Comparison of ENCODE assay signal across 8 cellular contexts in the genomic region with DNA sequence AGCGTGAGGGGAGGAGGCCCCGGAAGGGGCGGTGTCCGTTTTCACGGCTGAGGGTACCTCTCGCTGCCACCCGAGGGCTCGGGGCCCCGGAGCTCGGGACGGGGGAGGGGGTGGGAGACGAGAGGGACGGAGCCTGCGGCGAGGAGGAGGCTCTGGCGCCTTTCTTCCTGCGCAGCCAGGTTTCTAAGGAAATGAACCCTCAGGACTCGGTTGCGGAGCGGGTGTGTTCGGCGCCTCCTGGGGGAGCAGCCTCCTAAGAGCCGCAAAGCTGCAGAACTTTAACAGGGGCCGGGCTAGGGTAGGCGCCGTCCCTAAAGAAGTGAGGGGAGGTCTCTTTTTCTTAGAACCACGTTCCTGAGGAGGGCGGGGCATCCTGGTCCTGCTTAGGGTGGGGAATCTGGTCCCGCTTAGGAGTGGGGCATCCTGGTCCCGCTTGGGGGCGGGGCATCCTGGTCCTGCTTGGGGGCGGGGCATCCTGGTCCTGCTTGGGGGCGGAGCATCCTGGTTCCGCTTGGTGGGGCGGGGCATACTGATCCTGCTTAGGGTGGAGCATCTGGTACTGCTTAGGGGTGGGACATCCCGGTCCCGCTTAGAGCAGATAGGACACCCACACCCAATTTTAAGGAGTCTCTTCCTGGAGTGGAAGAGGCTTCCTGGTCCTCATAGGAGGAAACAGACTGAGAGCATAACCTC. TPM values are rescaled to one million over a fixed set of nuclear protein-coding genes. Genes with fewer than 3 reads are reported as not detected.
A peak's percentile ranks its signal among the peaks of the same experiment; 100 is the strongest.
DNase-seq lines count a peak whose midpoint lies in the region; ATAC-seq and TF ChIP-seq lines count a peak whose summit lies in the region.

No MANE protein-coding gene starts in this region.

- DNase-seq in EH (ENCODE audit: low read depth) (peak; percentile 92), NCI-H1105 treated with DMSO at 0.1 percent for 48 hours (lab: John Stamatoyannopoulos, UW) (peak; percentile 61), WERI-Rb-1 (peak; percentile 95), epithelial cell of proximal tubule (ENCODE audit: low read depth) (no peak), upper lobe of left lung (peak in 1 of 2 donors; percentile 79), mesenteric fat pad (ENCODE audit: low spot score) (no peak)

- ATAC-seq in upper lobe of left lung (ENCODE audit: low FRiP score in 2 of 2) (peak; percentile 37 to 89), HG02759 (IDR thresholded peaks at IDR 0.05; ENCODE audit: unreplicated experiment) (no peak)

- TF ChIP-seq CTCF in WERI-Rb-1 (IDR thresholded peaks at IDR 0.05; ENCODE audit: low read depth, low read length): no peak
- no peak for TF ChIP-seq CTCF in epithelial cell of proximal tubule (conservative IDR thresholded peaks at IDR 0.05; ENCODE audit: low read depth, low read length)
- no peak for TF ChIP-seq CTCF in upper lobe of left lung (IDR thresholded peaks at IDR 0.05)

- H3K27me3 ChIP-seq in WERI-Rb-1 (ENCODE audit: insufficient read depth, low read depth, severe bottlenecking) (no peaks in the 10 kb centered on the region), muscle layer of duodenum (ENCODE audit: low read depth, low read length) (peaks cover 69% of the 10 kb centered on the region), upper lobe of left lung (peaks cover 2 to 73% (median 43%) of the 10 kb centered on the region in 4 donors)

- H3K4me3 ChIP-seq in WERI-Rb-1 (ENCODE audit: low read depth, low read length) (peak overlapping the region; percentile 66), epithelial cell of proximal tubule (ENCODE audit: low read depth, low read length) (peak overlapping the region; percentile 62), muscle layer of duodenum (ENCODE audit: low read depth in 1 of 2, low read length in 2 of 2) (peak overlapping the region; percentile 16 to 52), upper lobe of left lung (peak overlapping the region in 3 of 4 donors; percentile 25 to 39 (median 37))

- WGBS in upper lobe of left lung, 2 donors: 0 to 2% methylated on average over 10 to 31 of the region's 37 CpGs

- H3K9me3 ChIP-seq in WERI-Rb-1 (ENCODE audit: severe bottlenecking): peaks cover 15% of the 10 kb centered on the region
- H3K9me3 ChIP-seq in muscle layer of duodenum (ENCODE audit: control insufficient read depth in 1 of 2, low read length in 2 of 2): no peaks in the 10 kb centered on the region
- no peaks in the 10 kb centered on the region for H3K9me3 ChIP-seq in upper lobe of left lung

- H3K4me1 ChIP-seq in muscle layer of duodenum (ENCODE audit: control insufficient read depth in 1 of 2, insufficient read depth in 2 of 2, low read length in 2 of 2) (peaks cover 0 to 18% of the 10 kb centered on the region in 2 donors), upper lobe of left lung (peaks cover 5 to 14% (median 9%) of the 10 kb centered on the region in 4 donors)

- H3K27ac ChIP-seq in WERI-Rb-1 (peak overlapping the region; percentile 67), muscle layer of duodenum (ENCODE audit: low read length) (no peak overlapping the region), upper lobe of left lung (no peak overlapping the region)

- no peak for TF ChIP-seq POLR2A in upper lobe of left lung (IDR thresholded peaks at IDR 0.05)

- no peak for TF ChIP-seq EP300 in upper lobe of left lung (IDR thresholded peaks at IDR 0.05)

- H3K36me3 ChIP-seq in WERI-Rb-1 (no peaks in the 10 kb centered on the region), muscle layer of duodenum (ENCODE audit: control insufficient read depth in 1 of 2, insufficient read depth in 2 of 2, low read length in 2 of 2) (no peaks in the 10 kb centered on the region), upper lobe of left lung (no peaks in the 10 kb centered on the region)

RNA-seq across cellular contexts. Expression of a gene that starts 6.2 kb away (rescaled TPM):
- total RNA-seq in epithelial cell of proximal tubule: 0.29 TPM in 1 of 2 replicates, not detected in the other
- total RNA-seq in upper lobe of left lung: under 1 TPM in 2 of 6 donors, not detected in 4; 0.11 to 0.91 TPM
- not detected for total RNA-seq in mesenteric fat pad

RNA-seq across cellular contexts. Expression of a gene that starts 7.5 kb away (rescaled TPM):
- total RNA-seq in epithelial cell of proximal tubule (0.51 and 7.0 TPM in 2 replicates), upper lobe of left lung (10 to 100 TPM in 4 of 6 donors, 1 to 10 TPM in 2; 4.2 to 27.4 (median 18.3) TPM), mesenteric fat pad (0.48 TPM)

RNA-seq across cellular contexts. Expression of a gene that starts 16.3 kb away (rescaled TPM):
- total RNA-seq in epithelial cell of proximal tubule: 0.40 and 0.51 TPM in 2 replicates
- total RNA-seq in upper lobe of left lung: 10 to 100 TPM in 2 of 6 donors, 1 to 10 TPM in 4; 1.0 to 14.6 (median 5.9) TPM
- not detected for total RNA-seq in mesenteric fat pad

RNA-seq across cellular contexts. Expression of a gene that starts 24.9 kb away (rescaled TPM):
- total RNA-seq in epithelial cell of proximal tubule (1.8 and 24.4 TPM in 2 replicates), upper lobe of left lung (10 to 100 TPM in 1 of 6 donors, 1 to 10 TPM in 4, not detected in 1; 1.3 to 31.2 (median 2.4) TPM), mesenteric fat pad (not detected)

RNA-seq across cellular contexts. Expression of a gene that starts 35.4 kb away (rescaled TPM):
- total RNA-seq in epithelial cell of proximal tubule (1.1 and 2.8 TPM in 2 replicates), upper lobe of left lung (1 to 10 TPM in 1 of 6 donors, under 1 TPM in 4, not detected in 1; 0.30 to 3.1 (median 0.67) TPM), mesenteric fat pad (1.00 TPM)

Comparison
In these comparisons a context has a peak if more than half of its experiments do, and no peak if none do; other contexts are left out.
1. DNase-seq: peak in EH (single experiment), NCI-H1105 treated with DMSO at 0.1 percent for 48 hours (single experiment) and WERI-Rb-1 (single experiment); none in epithelial cell of proximal tubule (single experiment) and mesenteric fat pad (single experiment).
2. Peak in every context shown above with its lines, with median percentiles within 50 percentile points of each other: H3K4me3 ChIP-seq.